Comparison of ENCODE assay signal across 1 cellular context in genomic region chr1:181088079-181089016, GRCh38.
TF ChIP-seq lines count a peak whose summit lies in the region.

Gene IER5 (plus strand): TSS chr1:181088700. CDS start chr1:181088903, 203 bp downstream.

TF ChIP-seq in HepG2, 621 proteins besides CTCF, POLR2A, EP300 and RAD21 (continued from another document and continues in another):
- TF ChIP-seq KIAA2018 (CRISPR knock-in tag; IDR thresholded peaks at IDR 0.05; ENCODE audit: borderline replicate concordance) (no peak), SMARCC2 (IDR thresholded peaks at IDR 0.05) (no peak), SALL2 (CRISPR knock-in tag; IDR thresholded peaks at IDR 0.05) (peak; percentile 72), GMEB2 (CRISPR knock-in tag; IDR thresholded peaks at IDR 0.05; ENCODE audit: low read depth) (peak; percentile 48; the same call in 1 of the 2 replicates), MAX (IDR thresholded peaks at IDR 0.05) (peak; percentile 81), ZBTB43 (CRISPR knock-in tag; conservative IDR thresholded peaks at IDR 0.05) (no peak), RELA (CRISPR knock-in tag; IDR thresholded peaks at IDR 0.05) (no peak), ZMAT3 (CRISPR knock-in tag; conservative IDR thresholded peaks at IDR 0.05) (no peak), THAP7 (CRISPR knock-in tag; IDR thresholded peaks at IDR 0.05) (no peak), KDM3A (CRISPR knock-in tag; IDR thresholded peaks at IDR 0.05; ENCODE audit: low read depth) (no peak), DDIT3 (CRISPR knock-in tag; IDR thresholded peaks at IDR 0.05) (no peak), JARID2 (CRISPR knock-in tag; IDR thresholded peaks at IDR 0.05; ENCODE audit: insufficient replicate concordance) (no peak), ZNF607 (CRISPR knock-in tag; IDR thresholded peaks at IDR 0.05; ENCODE audit: borderline replicate concordance) (peak; percentile 77; the same call in 1 of the 2 replicates), HNF4A (CRISPR knock-in tag; IDR thresholded peaks at IDR 0.05) (peak; percentile 28; the same call in 1 of the 2 replicates), MXI1 (IDR thresholded peaks at IDR 0.05; ENCODE audit: borderline replicate concordance, low read depth, low read length) (peak; percentile 77; the same call in 1 of the 3 replicates), POGZ (CRISPR knock-in tag; IDR thresholded peaks at IDR 0.05) (peak; percentile 90), BATF2 (CRISPR knock-in tag; IDR thresholded peaks at IDR 0.05) (no peak), ZNF274 (CRISPR knock-in tag; IDR thresholded peaks at IDR 0.05) (peak; percentile 89), PITX1 (CRISPR knock-in tag; IDR thresholded peaks at IDR 0.05) (peak; percentile 63; the same call in 1 of the 2 replicates), ZNF224 (CRISPR knock-in tag; IDR thresholded peaks at IDR 0.05) (no peak), CCDC6 (CRISPR knock-in tag; IDR thresholded peaks at IDR 0.05) (peak; percentile 71; the same call in 1 of the 2 replicates), BRCA1 (CRISPR knock-in tag; IDR thresholded peaks at IDR 0.05) (peak; percentile 88), ZNF552 (CRISPR knock-in tag; IDR thresholded peaks at IDR 0.05; ENCODE audit: borderline replicate concordance) (peak; percentile 30; the same call in 1 of the 2 replicates), ZNF597 (CRISPR knock-in tag; IDR thresholded peaks at IDR 0.05) (no peak), ZNF7 (CRISPR knock-in tag; IDR thresholded peaks at IDR 0.05) (no peak), ATRX (CRISPR knock-in tag; IDR thresholded peaks at IDR 0.05; ENCODE audit: borderline replicate concordance) (no peak), E2F2 (CRISPR knock-in tag; IDR thresholded peaks at IDR 0.05; ENCODE audit: borderline replicate concordance) (peak; percentile 5; the same call in 1 of the 2 replicates), SIN3B (IDR thresholded peaks at IDR 0.05; ENCODE audit: low read length) (no peak), TFDP1 (CRISPR knock-in tag; IDR thresholded peaks at IDR 0.05; ENCODE audit: borderline replicate concordance) (peak; percentile 94), MNT (IDR thresholded peaks at IDR 0.05) (peak; percentile 50; the same call in 1 of the 2 replicates), ZNF446 (CRISPR knock-in tag; IDR thresholded peaks at IDR 0.05) (peak; percentile 71; the same call in 1 of the 2 replicates), HNRNPK (IDR thresholded peaks at IDR 0.05; ENCODE audit: low read depth, low read length, poor library complexity, severe bottlenecking) (peak; percentile 14), RXRA (CRISPR knock-in tag; IDR thresholded peaks at IDR 0.05) (peak; percentile 64; the same call in 1 of the 2 replicates), ZFP41 (CRISPR knock-in tag; IDR thresholded peaks at IDR 0.05; ENCODE audit: borderline replicate concordance) (no peak; the same call in 1 of the 2 replicates), ZSCAN22 (CRISPR knock-in tag; IDR thresholded peaks at IDR 0.05) (no peak), ARNT (IDR thresholded peaks at IDR 0.05) (no peak)
